In the genomic region with DNA sequence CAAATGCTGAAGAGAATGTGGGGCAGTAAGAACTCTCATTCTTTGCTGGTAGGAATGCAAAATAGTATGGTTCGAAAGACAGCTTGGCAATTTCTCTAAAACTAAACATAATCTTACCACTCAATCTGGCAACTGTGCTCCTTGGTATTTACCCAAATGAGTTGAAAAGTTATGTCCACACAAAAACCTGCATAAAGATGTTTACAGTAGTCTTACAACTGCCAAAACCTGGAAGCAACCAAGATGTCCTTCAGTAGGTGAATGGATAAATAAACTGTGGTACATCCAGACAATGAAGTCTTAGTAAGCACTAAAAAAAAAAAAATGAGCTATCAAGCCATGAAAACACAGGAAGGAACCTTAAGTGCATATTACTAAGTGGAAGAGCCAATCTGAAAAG, we compare ENCODE assay signal across 16 cellular contexts. TPM values are rescaled to one million over a fixed set of nuclear protein-coding genes. Genes with fewer than 3 reads are reported as not detected.
DNase-seq lines count a peak whose midpoint lies in the region; ATAC-seq and TF ChIP-seq lines count a peak whose summit lies in the region.
"Had no signal": no experiment of that assay in that cellular context is flagged by ENCODE, and none has a peak within 500 bp of the region (broad histone marks: within the 10 kb centered on the region; RNA-seq: fewer than 3 reads in every experiment).

No MANE protein-coding gene starts in this region.

- no peaks in the 10 kb centered on the region for H3K4me1 ChIP-seq in prostate gland (replicated peaks)

- peak overlapping the region; percentile 23 for H3K27ac Mint-ChIP-seq in activated T-cell treated with anti-CD3 and anti-CD28 coated beads, Interleukin-2, amount 50 U/mL, for 72 hours
- peak overlapping the region; percentile 5 for H3K27ac Mint-ChIP-seq in endothelial cell (ENCODE audit: unreplicated experiment)
- H3K27ac Mint-ChIP-seq: CD4-positive, alpha-beta T cell had no signal

- no peaks in the 10 kb centered on the region for H3K4me1 Mint-ChIP-seq in activated T-cell treated with anti-CD3 and anti-CD28 coated beads, Interleukin-2, amount 50 U/mL, for 72 hours (ENCODE audit: low read depth)
- H3K4me1 Mint-ChIP-seq in endothelial cell (ENCODE audit: unreplicated experiment), result peaks cover 6% of the 10 kb centered on the region

- intact Hi-C loops in prostate gland (cut with DNase I), result no loop called here

- peaks cover 3 to 27% of the 10 kb centered on the region in 2 donors for H3K36me3 Mint-ChIP-seq in activated T-cell treated with anti-CD3 and anti-CD28 coated beads, Interleukin-2, amount 50 U/mL, for 72 hours (ENCODE audit: insufficient read depth in 2 of 2)
- H3K36me3 Mint-ChIP-seq in endothelial cell (ENCODE audit: low read depth, unreplicated experiment), result peaks cover 17% of the 10 kb centered on the region

- H3K27me3 ChIP-seq in prostate gland (replicated peaks; ENCODE audit: insufficient read depth), result no peaks in the 10 kb centered on the region
- H3K27me3 ChIP-seq: BLaER1 treated with 17β-estradiol and CSF1 and Interleukin-3, amounts not matched to agents 10 nM and 100 nM had no signal

- TF ChIP-seq CTCF in VCaP (conservative IDR thresholded peaks at IDR 0.05) (no peak), endothelial cell (IDR thresholded peaks at IDR 0.05; ENCODE audit: unreplicated experiment) (no peak), prostate gland (IDR thresholded peaks at IDR 0.05) (no peak)

- peak overlapping the region; percentile 78 for H3K27ac ChIP-seq in VCaP
- peak overlapping the region in 1 of 2 donors; percentile 62 for H3K27ac ChIP-seq in prostate gland
- H3K27ac ChIP-seq: BLaER1 treated with 17β-estradiol and CSF1 and Interleukin-3, amounts not matched to agents 10 nM and 100 nM; HL-60 had no signal

- H3K9me3 ChIP-seq in prostate gland, result no peaks in the 10 kb centered on the region
- H3K9me3 ChIP-seq: BLaER1 treated with 17β-estradiol and CSF1 and Interleukin-3, amounts not matched to agents 10 nM and 100 nM had no signal

- TF ChIP-seq POLR2A in prostate gland (IDR thresholded peaks at IDR 0.05), result no peak

- H3K4me3 Mint-ChIP-seq in activated T-cell treated with anti-CD3 and anti-CD28 coated beads, Interleukin-2, amount 50 U/mL, for 72 hours, result no peak overlapping the region
- no peak overlapping the region for H3K4me3 Mint-ChIP-seq in endothelial cell (ENCODE audit: unreplicated experiment)
- H3K4me3 Mint-ChIP-seq: CD4-positive, alpha-beta T cell had no signal

- ATAC-seq in activated T-cell treated with anti-CD3 and anti-CD28 coated beads, Interleukin-2, amount 50 U/mL, for 72 hours (replicated peaks in 1 of 2), result no peak
- no peak for ATAC-seq in GM18867 (IDR thresholded peaks at IDR 0.05; ENCODE audit: unreplicated experiment)
- no peak for ATAC-seq in GM21528 (IDR thresholded peaks at IDR 0.05; ENCODE audit: low FRiP score, unreplicated experiment)
- ATAC-seq: GM12878 had no signal

- H3K4me3 ChIP-seq in prostate gland, result no peak overlapping the region
- H3K4me3 ChIP-seq: BLaER1 treated with 17β-estradiol and CSF1 and Interleukin-3, amounts not matched to agents 10 nM and 100 nM; GM12878 had no signal

- no peaks in the 10 kb centered on the region for H3K36me3 ChIP-seq in prostate gland

- no peaks in the 10 kb centered on the region for H3K27me3 Mint-ChIP-seq in activated T-cell treated with anti-CD3 and anti-CD28 coated beads, Interleukin-2, amount 50 U/mL, for 72 hours (ENCODE audit: low read depth)
- no peaks in the 10 kb centered on the region for H3K27me3 Mint-ChIP-seq in endothelial cell (ENCODE audit: unreplicated experiment)
- H3K27me3 Mint-ChIP-seq: CD4-positive, alpha-beta T cell had no signal

- H3K9me3 Mint-ChIP-seq in activated T-cell treated with anti-CD3 and anti-CD28 coated beads, Interleukin-2, amount 50 U/mL, for 72 hours, result no peaks in the 10 kb centered on the region
- H3K9me3 Mint-ChIP-seq in endothelial cell (ENCODE audit: unreplicated experiment), result no peaks in the 10 kb centered on the region
- H3K9me3 Mint-ChIP-seq: CD4-positive, alpha-beta T cell had no signal

- no peak for DNase-seq in activated T-cell treated with anti-CD3 and anti-CD28 coated beads, Interleukin-2, amount 50 U/mL, for 72 hours
- DNase-seq in activated T-cell treated with anti-CD3 and anti-CD28 coated beads, Interleukin-2, amount 50 U/mL, for 1 hour, result no peak
- no peak for DNase-seq in endothelial cell (ENCODE audit: low spot score)
- DNase-seq in prostate gland (ENCODE audit: low spot score), result peak; percentile 68
- no peak for DNase-seq in medulla oblongata (ENCODE audit: extremely low spot score)
- DNase-seq: ACHN; Calu3; CD4-positive, alpha-beta T cell; DMS 273 treated with DMSO at 0.1 percent for 48 hours; HCEC 1CT had no signal

- 38% methylated on average over 1 of the region's 1 CpG for WGBS in prostate gland

RNA-seq across cellular contexts. Expression of a gene that starts 26.4 kb away (rescaled TPM):
- total RNA-seq in activated T-cell treated with anti-CD3 and anti-CD28 coated beads, Interleukin-2, amount 50 U/mL, for 72 hours, result 10 to 100 TPM; 49.6 to 63.0 TPM
- total RNA-seq in endothelial cell (ENCODE audit: unreplicated experiment), result 39.6 TPM
- 10 to 100 TPM; 24.8 to 33.0 TPM for total RNA-seq in prostate gland
